Comparison of ENCODE assay signal across 27 cellular contexts in the genomic region with DNA sequence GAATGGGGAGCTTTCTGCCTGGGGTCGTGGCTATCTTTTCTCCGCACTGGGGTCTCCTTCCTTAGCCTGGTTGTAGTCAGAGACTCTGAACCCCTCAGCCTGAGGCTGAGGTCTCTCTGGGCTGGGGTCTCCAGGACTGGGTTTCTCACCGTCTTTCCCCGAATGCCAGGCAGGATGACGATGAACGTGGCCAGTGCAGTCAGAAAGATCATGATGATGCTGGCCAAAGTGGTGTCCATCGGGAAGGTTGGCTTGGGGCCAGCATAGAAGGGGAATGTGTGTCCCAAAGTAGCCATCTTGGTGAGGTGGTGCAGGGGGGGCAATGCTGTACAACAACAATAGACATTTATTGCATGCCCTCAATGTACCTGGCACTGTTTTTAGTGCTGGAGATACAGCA. TPM values are rescaled to one million over a fixed set of nuclear protein-coding genes. Genes with fewer than 3 reads are reported as not detected.
"Had no signal": no experiment of that assay in that cellular context is flagged by ENCODE, and none has a peak within 500 bp of the region (broad histone marks: within the 10 kb centered on the region; RNA-seq: fewer than 3 reads in every experiment).

No MANE protein-coding gene starts in this region.

- H3K9me3 ChIP-seq: colonic mucosa, esophagus squamous epithelium, neutrophil, prostate gland, right atrium auricular region, suprapubic skin had no signal

- H3K4me1 ChIP-seq: prostate gland had no signal

- DNase-seq: colonic mucosa; effector CD8-positive, alpha-beta T cell; endodermal cell; esophagus squamous epithelium; foreskin melanocyte; hypothalamus; immature natural killer cell; left ventricle myocardium superior; natural killer cell; stimulated activated CD4-positive, alpha-beta T cell treated with anti-CD3 and anti-CD28 coated beads, Interleukin-12 subunit alpha, Interleukin-12 subunit beta, amount 100 ng/mL, for 4 hours; stimulated activated CD4-positive, alpha-beta T cell treated with anti-CD3 and anti-CD28 coated beads, Interleukin-1b, Interleukin-23, amount 100 ng/mL, for 48 hours; stimulated activated CD4-positive, alpha-beta T cell treated with anti-CD3 and anti-CD28 coated beads, Interleukin-4, amount 100 ng/mL, for 1 hour; stimulated activated CD8-positive, alpha-beta memory T cell treated with anti-CD3 and anti-CD28 coated beads, Interleukin-4, amount 100 ng/mL, for 48 hours; stimulated activated naive CD4-positive, alpha-beta T cell; stimulated activated naive CD8-positive, alpha-beta T cell treated with anti-CD3 and anti-CD28 coated beads, Interleukin-15, amount 100 ng/mL, for 72 hours had no signal

- H3K27ac ChIP-seq: colonic mucosa, neutrophil, prostate gland, right atrium auricular region, suprapubic skin had no signal

- H3K27me3 ChIP-seq: right atrium auricular region had no signal

- ATAC-seq: left ventricle myocardium superior; natural killer cell; sciatic nerve; stimulated activated naive CD8-positive, alpha-beta T cell treated with anti-CD3 and anti-CD28 coated beads, Interleukin-15, amount 100 ng/mL, for 72 hours had no signal

- H3K4me3 ChIP-seq: colonic mucosa, esophagus squamous epithelium, lung, prostate gland, right atrium auricular region, smooth muscle cell, suprapubic skin had no signal

- H3K36me3 ChIP-seq: colonic mucosa, neutrophil, prostate gland, right atrium auricular region, suprapubic skin had no signal

RNA-seq across cellular contexts. Expression of gene DUOXA1, which starts 7.0 kb away (rescaled TPM):
- total RNA-seq: osteocyte had no signal
- polyA plus RNA-seq: immature natural killer cell, neural cell had no signal

RNA-seq across cellular contexts. Expression of gene DUOX1, which starts 7.1 kb away (rescaled TPM):
- total RNA-seq: chondrocyte, osteocyte had no signal
- polyA plus RNA-seq: neural cell had no signal

RNA-seq across cellular contexts. Expression of gene DUOXA2, which starts 8.6 kb away (rescaled TPM):
- total RNA-seq: chondrocyte, endodermal cell, epithelial cell of proximal tubule, left ventricle myocardium superior, mononuclear cell, natural killer cell, osteocyte, prostate gland, right atrium auricular region, sciatic nerve, smooth muscle cell, suprapubic skin had no signal
- polyA plus RNA-seq: immature natural killer cell, neural cell, smooth muscle cell had no signal

RNA-seq across cellular contexts. Expression of gene DUOX2, which starts 8.7 kb away (rescaled TPM):
- total RNA-seq: chondrocyte, epithelial cell of proximal tubule, osteocyte had no signal
- polyA plus RNA-seq: immature natural killer cell, neural cell had no signal
